ENCODE assay signal across 21 cellular contexts in the genomic region with DNA sequence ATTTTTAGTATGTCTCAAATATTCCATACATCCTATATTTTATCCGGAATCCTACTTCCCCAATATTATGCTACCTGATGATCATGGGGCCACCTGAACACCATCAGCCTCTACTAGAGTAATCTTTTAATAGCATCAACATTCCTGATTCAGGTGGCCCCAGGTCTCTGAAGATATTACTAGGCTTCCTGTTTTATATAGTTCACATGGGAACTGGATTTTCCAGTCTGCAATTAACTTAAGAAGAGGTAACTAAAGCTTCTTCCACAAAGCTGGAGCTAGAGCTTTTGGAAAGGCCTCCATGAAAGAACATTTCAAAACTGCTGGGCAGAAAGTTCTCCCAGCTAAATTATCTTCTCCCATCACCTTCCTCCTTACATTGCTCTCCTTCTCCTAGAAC.
DNase-seq lines count a peak whose midpoint lies in the region; ATAC-seq and TF ChIP-seq lines count a peak whose summit lies in the region.
"Had no signal": no experiment of that assay in that cellular context is flagged by ENCODE, and none has a peak within 500 bp of the region (broad histone marks: within the 10 kb centered on the region; RNA-seq: fewer than 3 reads in every experiment).

No MANE protein-coding gene starts in this region.

- intact Hi-C loops in PC-9 (cut with micrococcal nuclease; ENCODE audit: unreplicated experiment), result loop anchor here (2.0 kb wide), 1 partner anchor 16 kb away; no protein-coding TSS in a partner anchor

- no peaks in the 10 kb centered on the region for H3K27me3 Mint-ChIP-seq in activated naive CD4-positive, alpha-beta T cell treated with anti-CD3 and anti-CD28 coated beads, Interleukin-2, amount 10 ng/mL, durations not matched to agents 7 days and 5 days
- H3K27me3 Mint-ChIP-seq: activated CD4-positive, alpha-beta T cell treated with anti-CD3 and anti-CD28 coated beads, Interleukin-2, amount 10 ng/mL, durations not matched to agents 7 days and 5 days; naive thymus-derived CD4-positive, alpha-beta T cell had no signal

- POLR2A ChIA-PET in PC-9 (lab: Charles Lee; ENCODE audit: unreplicated experiment), result no interaction called here

- H4K20me1 ChIP-seq in PC-9 (ENCODE audit: insufficient read depth), result peaks cover 3% of the 10 kb centered on the region; the same call in 1 of the 2 replicates

- H3K36me3 Mint-ChIP-seq in activated naive CD4-positive, alpha-beta T cell treated with anti-CD3 and anti-CD28 coated beads, Interleukin-2, amount 10 ng/mL, durations not matched to agents 7 days and 5 days, result peaks cover 50% of the 10 kb centered on the region

- CTCF ChIA-PET in activated naive CD4-positive, alpha-beta T cell treated with anti-CD3 and anti-CD28 coated beads, Interleukin-2, amount 10 ng/mL, durations not matched to agents 7 days and 5 days (lab: Charles Lee), result interaction anchor here (0.6 to 2.5 kb wide), 12 partner anchors 9 to 223 kb away, joined by 3 to 14 read pairs (median 8); no protein-coding TSS in a partner anchor
- CTCF ChIA-PET in PC-9 (lab: Charles Lee), result no interaction called here

- ATAC-seq in esophagus mucosa, result peak; percentile 31

- no peaks in the 10 kb centered on the region for H3K9me2 ChIP-seq in PC-9 (ENCODE audit: insufficient read depth)

- H3K9me3 ChIP-seq in PC-9 (ENCODE audit: insufficient read depth, low read depth), result no peaks in the 10 kb centered on the region
- no peaks in the 10 kb centered on the region for H3K9me3 ChIP-seq in subcutaneous abdominal adipose tissue (ENCODE audit: control insufficient read depth in 5 of 5, low read length in 5 of 5)
- H3K9me3 ChIP-seq: BLaER1, gastroesophageal sphincter, left ventricle myocardium inferior, ovary, spleen, upper lobe of left lung had no signal

- DNase-seq in activated naive CD4-positive, alpha-beta T cell treated with anti-CD3 and anti-CD28 coated beads, Interleukin-2, amount 10 ng/mL, durations not matched to agents 7 days and 5 days, result no peak
- DNase-seq in activated naive CD4-positive, alpha-beta T cell treated with Interleukin-2 at 50 U/mL for 16 hours, result no peak
- DNase-seq in PC-9 (peak in 1 of 2 experiments; percentile 59), NOMO-1 treated with DMSO at 0.1 percent for 48 hours (lab: John Stamatoyannopoulos, UW; ENCODE audit: unreplicated experiment) (no peak), Kasumi-1 (lab: John Stamatoyannopoulos, UW) (no peak)
- DNase-seq in stimulated activated CD4-positive, alpha-beta T cell treated with anti-CD3 and anti-CD28 coated beads, Interleukin-2, amount 100 ng/mL, for 24 hours, result no peak
- DNase-seq: NCI-H1417 treated with DMSO at 0.1 percent for 48 hours, NCI-H2227 treated with DMSO at 0.1 percent for 48 hours, ovary had no signal

- H3K4me3 Mint-ChIP-seq in activated naive CD4-positive, alpha-beta T cell treated with anti-CD3 and anti-CD28 coated beads, Interleukin-2, amount 10 ng/mL, durations not matched to agents 7 days and 5 days, result no peak overlapping the region
- H3K4me3 Mint-ChIP-seq: activated CD4-positive, alpha-beta T cell treated with anti-CD3 and anti-CD28 coated beads, Interleukin-2, amount 10 ng/mL, durations not matched to agents 7 days and 5 days; endodermal cell; naive thymus-derived CD4-positive, alpha-beta T cell had no signal

- H3K27me3 ChIP-seq in PC-9 (ENCODE audit: insufficient read depth, low read depth), result no peaks in the 10 kb centered on the region
- H3K27me3 ChIP-seq in subcutaneous abdominal adipose tissue (ENCODE audit: control insufficient read depth in 5 of 5, insufficient read depth in 4 of 5, low read length in 5 of 5), result no peaks in the 10 kb centered on the region
- H3K27me3 ChIP-seq: BLaER1, gastroesophageal sphincter, hepatocyte, ovary, spleen, upper lobe of left lung had no signal

- H3F3A ChIP-seq in PC-9 (ENCODE audit: insufficient read depth, low read depth), result peaks cover 13% of the 10 kb centered on the region; the same call in 1 of the 2 replicates

- no peaks in the 10 kb centered on the region for H3K9me3 Mint-ChIP-seq in activated naive CD4-positive, alpha-beta T cell treated with anti-CD3 and anti-CD28 coated beads, Interleukin-2, amount 10 ng/mL, durations not matched to agents 7 days and 5 days
- H3K9me3 Mint-ChIP-seq: activated CD4-positive, alpha-beta T cell treated with anti-CD3 and anti-CD28 coated beads, Interleukin-2, amount 10 ng/mL, durations not matched to agents 7 days and 5 days; endodermal cell; naive thymus-derived CD4-positive, alpha-beta T cell had no signal

- peak overlapping the region; percentile 21; the same call in 1 of the 2 replicates for H3K4me2 ChIP-seq in PC-9
- H3K4me2 ChIP-seq: BLaER1, hepatocyte had no signal

- no peak for TF ChIP-seq CTCF in PC-9 (conservative IDR thresholded peaks at IDR 0.05)

- no peak overlapping the region for H3K9ac ChIP-seq in subcutaneous abdominal adipose tissue (ENCODE audit: low read length in 5 of 5)
- H3K9ac ChIP-seq: BLaER1 had no signal

- BruUV-seq in PC-9 (replicated peaks; lab: Mats Ljungman, UMichigan), result no TSS peak

- 0 out of 2 replicates have a peak, but pooled peaks cover 3% of the 10 kb centered on the region for H3K79me2 ChIP-seq in PC-9 (ENCODE audit: low read depth)

- peak overlapping the region; percentile 31 for H3K27ac ChIP-seq in PC-9
- peak overlapping the region; percentile 45 for H3K27ac ChIP-seq in subcutaneous abdominal adipose tissue (ENCODE audit: low read depth, low read length)
- H3K27ac ChIP-seq: BLaER1, hepatocyte, left ventricle myocardium inferior, ovary, upper lobe of left lung had no signal

- peaks cover 47% of the 10 kb centered on the region for H3K36me3 ChIP-seq in PC-9 (ENCODE audit: low read depth)
- H3K36me3 ChIP-seq in subcutaneous abdominal adipose tissue (ENCODE audit: control insufficient read depth in 5 of 5, insufficient read depth in 5 of 5, low read length in 5 of 5), result peaks cover 37 to 76% (median 55%) of the 10 kb centered on the region in 5 donors
- H3K36me3 ChIP-seq: ovary had no signal

- H3K4me3 ChIP-seq in PC-9 (no peak overlapping the region), subcutaneous abdominal adipose tissue (ENCODE audit: low read depth in 1 of 5, low read length in 5 of 5) (no peak overlapping the region)
- H3K4me3 ChIP-seq: BLaER1, coronary artery, gastroesophageal sphincter, hepatocyte, left ventricle myocardium inferior, ovary, spleen, upper lobe of left lung had no signal

- peak overlapping the region; percentile 53 for H3K27ac Mint-ChIP-seq in activated naive CD4-positive, alpha-beta T cell treated with anti-CD3 and anti-CD28 coated beads, Interleukin-2, amount 10 ng/mL, durations not matched to agents 7 days and 5 days
- H3K27ac Mint-ChIP-seq: endodermal cell had no signal

- H2AFZ ChIP-seq in PC-9, result no peak overlapping the region
- H2AFZ ChIP-seq: hepatocyte had no signal

- peaks cover 14% of the 10 kb centered on the region for H3K4me1 Mint-ChIP-seq in activated naive CD4-positive, alpha-beta T cell treated with anti-CD3 and anti-CD28 coated beads, Interleukin-2, amount 10 ng/mL, durations not matched to agents 7 days and 5 days

- H3K4me1 ChIP-seq in PC-9 (replicated peaks; ENCODE audit: insufficient read depth), result peaks cover 14% of the 10 kb centered on the region
- peaks cover 3 to 31% (median 29%) of the 10 kb centered on the region in 5 donors for H3K4me1 ChIP-seq in subcutaneous abdominal adipose tissue (ENCODE audit: control insufficient read depth in 5 of 5, insufficient read depth in 5 of 5, low read length in 5 of 5)
- H3K4me1 ChIP-seq: upper lobe of left lung had no signal
